11 cellular contexts compared by ENCODE assay signal in genomic region chrX:17654116-17654515, GRCh38.
DNase-seq lines count a peak whose midpoint lies in the region; ATAC-seq and TF ChIP-seq lines count a peak whose summit lies in the region.
"Had no signal": no experiment of that assay in that cellular context is flagged by ENCODE, and none has a peak within 500 bp of the region (broad histone marks: within the 10 kb centered on the region; RNA-seq: fewer than 3 reads in every experiment).

No MANE protein-coding gene starts in this region.

- no peak overlapping the region for H3K9ac ChIP-seq in SK-N-SH

- POLR2A ChIA-PET in CD8-positive, alpha-beta T cell (lab: Charles Lee), result no interaction called here
- POLR2A ChIA-PET in SK-N-SH (lab: Yijun Ruan, JAX), result no interaction called here

- WGBS in SK-N-SH (ENCODE audit: low lambda C conversion rate), result 37% methylated on average over 3 of the region's 3 CpGs

- H4K20me1 ChIP-seq in SK-N-SH (ENCODE audit: insufficient read depth), result no peaks in the 10 kb centered on the region

- no peaks in the 10 kb centered on the region for H3K36me3 Mint-ChIP-seq in CD8-positive, alpha-beta T cell
- H3K36me3 Mint-ChIP-seq in activated naive CD4-positive, alpha-beta T cell treated with anti-CD3 and anti-CD28 coated beads, Interleukin-2, amount 50 U/mL, for 24 hours, result no peaks in the 10 kb centered on the region

- intact Hi-C loops in CD8-positive, alpha-beta T cell (cut with DNase I, micrococcal nuclease), result no loop called here

- peak overlapping the region; percentile 47 for H3K4me3 Mint-ChIP-seq in CD8-positive, alpha-beta T cell
- peak overlapping the region; percentile 68 for H3K4me3 Mint-ChIP-seq in activated naive CD4-positive, alpha-beta T cell treated with anti-CD3 and anti-CD28 coated beads, Interleukin-2, amount 50 U/mL, for 24 hours

- CTCF ChIA-PET in CD8-positive, alpha-beta T cell (lab: Charles Lee), result no interaction called here
- CTCF ChIA-PET in SK-N-SH (lab: Yijun Ruan, JAX), result no interaction called here

- DNase-seq in CD8-positive, alpha-beta T cell, result peak in 4 of 7 experiments; percentile 1 to 58 (median 32)
- DNase-seq in activated CD4-positive, alpha-beta T cell treated with anti-CD3 and anti-CD28 coated beads, Interleukin-2, amount 50 U/mL, for 4 hours, result peak; percentile 28 to 33
- peak; percentile 54 for DNase-seq in stimulated activated CD4-positive, alpha-beta T cell treated with anti-CD3 and anti-CD28 coated beads, Interleukin-1b, Interleukin-23, amount 100 ng/mL, for 48 hours
- no peak for DNase-seq in SK-N-SH
- DNase-seq in foreskin keratinocyte, result no peak
- DNase-seq: NCI-H1694, NCI-H748 treated with DMSO at 0.1 percent for 48 hours had no signal

- no peak overlapping the region for H3K4me3 ChIP-seq in CD8-positive, alpha-beta T cell (ENCODE audit: low read depth, low read length)
- no peak overlapping the region for H3K4me3 ChIP-seq in SK-N-SH (ENCODE audit: low read depth in 2 of 2, low read length in 1 of 2)
- H3K4me3 ChIP-seq: K562 had no signal

- H2AFZ ChIP-seq in SK-N-SH (ENCODE audit: low read depth), result no peak overlapping the region

- peak overlapping the region; percentile 57 for H3K27ac Mint-ChIP-seq in CD8-positive, alpha-beta T cell
- H3K27ac Mint-ChIP-seq in activated naive CD4-positive, alpha-beta T cell treated with anti-CD3 and anti-CD28 coated beads, Interleukin-2, amount 50 U/mL, for 24 hours, result peak overlapping the region; percentile 96

- H3K9me3 Mint-ChIP-seq in CD8-positive, alpha-beta T cell, result no peaks in the 10 kb centered on the region
- no peaks in the 10 kb centered on the region for H3K9me3 Mint-ChIP-seq in activated naive CD4-positive, alpha-beta T cell treated with anti-CD3 and anti-CD28 coated beads, Interleukin-2, amount 50 U/mL, for 24 hours

- no peaks in the 10 kb centered on the region for H3F3A ChIP-seq in SK-N-SH (replicated peaks; ENCODE audit: insufficient read depth)

- no peak overlapping the region for H3K4me2 ChIP-seq in SK-N-SH

- no peaks in the 10 kb centered on the region for H3K79me2 ChIP-seq in SK-N-SH (ENCODE audit: insufficient read depth)

- no peak for TF ChIP-seq RAD21 in SK-N-SH (IDR thresholded peaks at IDR 0.05; ENCODE audit: low read length)

- H3K9me2 ChIP-seq in SK-N-SH, result no peaks in the 10 kb centered on the region

- no peak overlapping the region for H3K27ac ChIP-seq in CD8-positive, alpha-beta T cell (ENCODE audit: low read depth, low read length)
- H3K27ac ChIP-seq in SK-N-SH (ENCODE audit: low read depth in 2 of 2, low read length in 1 of 2) (no peak overlapping the region), foreskin keratinocyte (no peak overlapping the region)

- H3K27me3 ChIP-seq in CD8-positive, alpha-beta T cell (ENCODE audit: insufficient read depth, low read length), result no peaks in the 10 kb centered on the region
- H3K27me3 ChIP-seq in SK-N-SH (ENCODE audit: insufficient read depth), result no peaks in the 10 kb centered on the region; the same call in 1 of the 2 replicates
- H3K27me3 ChIP-seq in foreskin keratinocyte, result no peaks in the 10 kb centered on the region

- peaks cover 2% of the 10 kb centered on the region for H3K27me3 Mint-ChIP-seq in CD8-positive, alpha-beta T cell (ENCODE audit: low read depth)
- H3K27me3 Mint-ChIP-seq in activated naive CD4-positive, alpha-beta T cell treated with anti-CD3 and anti-CD28 coated beads, Interleukin-2, amount 50 U/mL, for 24 hours, result peaks cover 2% of the 10 kb centered on the region

- TF ChIP-seq EP300 in SK-N-SH (IDR thresholded peaks at IDR 0.05; ENCODE audit: borderline replicate concordance in 1 of 2, low read depth in 1 of 2, low read length in 1 of 2), result no peak

- H3K4me1 Mint-ChIP-seq in CD8-positive, alpha-beta T cell (ENCODE audit: low read depth), result peaks cover 24% of the 10 kb centered on the region
- H3K4me1 Mint-ChIP-seq in activated naive CD4-positive, alpha-beta T cell treated with anti-CD3 and anti-CD28 coated beads, Interleukin-2, amount 50 U/mL, for 24 hours, result peaks cover 32% of the 10 kb centered on the region

- H3K9me3 ChIP-seq in CD8-positive, alpha-beta T cell (ENCODE audit: low read length), result no peaks in the 10 kb centered on the region
- H3K9me3 ChIP-seq in SK-N-SH, result no peaks in the 10 kb centered on the region

- ATAC-seq in CD8-positive, alpha-beta T cell, result peak; percentile 74
- no peak for ATAC-seq in GM18873 (IDR thresholded peaks at IDR 0.05; ENCODE audit: low FRiP score, unreplicated experiment)
- ATAC-seq in HG03520 (IDR thresholded peaks at IDR 0.05; ENCODE audit: unreplicated experiment), result no peak
- ATAC-seq in foreskin keratinocyte, result no peak
- ATAC-seq: K562 had no signal

- peaks cover 22% of the 10 kb centered on the region for H3K4me1 ChIP-seq in CD8-positive, alpha-beta T cell (ENCODE audit: insufficient read depth, low read length)
- H3K4me1 ChIP-seq in SK-N-SH (ENCODE audit: control insufficient read depth in 1 of 2, insufficient read depth in 2 of 2, low read depth in 1 of 2, low read length in 1 of 2) (peaks cover 0 to 3% of the 10 kb centered on the region in 2 experiments; a peak in 1 of 4 replicates), foreskin keratinocyte (no peaks in the 10 kb centered on the region)

- TF ChIP-seq CTCF in CD8-positive, alpha-beta T cell (IDR thresholded peaks at IDR 0.05), result no peak
- TF ChIP-seq CTCF in SK-N-SH (IDR thresholded peaks at IDR 0.05) (no peak), foreskin keratinocyte (conservative IDR thresholded peaks at IDR 0.05) (no peak)

- H3K36me3 ChIP-seq in CD8-positive, alpha-beta T cell (ENCODE audit: insufficient read depth, low read length), result no peaks in the 10 kb centered on the region
- no peaks in the 10 kb centered on the region for H3K36me3 ChIP-seq in SK-N-SH (replicated peaks in 1 of 2; ENCODE audit: control insufficient read depth in 1 of 2, insufficient read depth in 2 of 2, low read length in 1 of 2)

TF ChIP-seq in SK-N-SH, 30 proteins besides CTCF, POLR2A, EP300 and RAD21 (continues in another document):
- TF ChIP-seq MAX (IDR thresholded peaks at IDR 0.05; ENCODE audit: low read depth) (no peak), TCF12 (IDR thresholded peaks at IDR 0.05) (no peak), CHD2 (IDR thresholded peaks at IDR 0.05; ENCODE audit: low read length, partially characterized antibody) (no peak), YY1 (IDR thresholded peaks at IDR 0.05; ENCODE audit: low read depth) (no peak), RCOR1 (IDR thresholded peaks at IDR 0.05; ENCODE audit: low read length) (no peak), FOXJ3 (CRISPR knock-in tag; IDR thresholded peaks at IDR 0.05) (no peak), JUND (IDR thresholded peaks at IDR 0.05) (no peak), PBX3 (IDR thresholded peaks at IDR 0.05) (no peak), TEAD4 (IDR thresholded peaks at IDR 0.05; ENCODE audit: borderline replicate concordance, insufficient read depth) (no peak)
- TF ChIP-seq, protein P1, sequence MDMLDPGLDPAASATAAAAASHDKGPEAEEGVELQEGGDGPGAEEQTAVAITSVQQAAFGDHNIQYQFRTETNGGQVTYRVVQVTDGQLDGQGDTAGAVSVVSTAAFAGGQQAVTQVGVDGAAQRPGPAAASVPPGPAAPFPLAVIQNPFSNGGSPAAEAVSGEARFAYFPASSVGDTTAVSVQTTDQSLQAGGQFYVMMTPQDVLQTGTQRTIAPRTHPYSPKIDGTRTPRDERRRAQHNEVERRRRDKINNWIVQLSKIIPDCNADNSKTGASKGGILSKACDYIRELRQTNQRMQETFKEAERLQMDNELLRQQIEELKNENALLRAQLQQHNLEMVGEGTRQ (IDR thresholded peaks at IDR 0.05; ENCODE audit: borderline replicate concordance, low read depth, low read length), result no peak
- TF ChIP-seq, protein P2, sequence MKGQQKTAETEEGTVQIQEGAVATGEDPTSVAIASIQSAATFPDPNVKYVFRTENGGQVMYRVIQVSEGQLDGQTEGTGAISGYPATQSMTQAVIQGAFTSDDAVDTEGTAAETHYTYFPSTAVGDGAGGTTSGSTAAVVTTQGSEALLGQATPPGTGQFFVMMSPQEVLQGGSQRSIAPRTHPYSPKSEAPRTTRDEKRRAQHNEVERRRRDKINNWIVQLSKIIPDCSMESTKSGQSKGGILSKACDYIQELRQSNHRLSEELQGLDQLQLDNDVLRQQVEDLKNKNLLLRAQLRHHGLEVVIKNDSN (IDR thresholded peaks at IDR 0.05; ENCODE audit: borderline replicate concordance, low read depth), result no peak

Comparison
In these comparisons a context has a peak if more than half of its experiments do, and no peak if none do; other contexts are left out.
1. DNase-seq: peak in CD8-positive, alpha-beta T cell (4 of 7), activated CD4-positive, alpha-beta T cell treated with anti-CD3 and anti-CD28 coated beads, Interleukin-2, amount 50 U/mL, for 4 hours (2 of 2) and stimulated activated CD4-positive, alpha-beta T cell treated with anti-CD3 and anti-CD28 coated beads, Interleukin-1b, Interleukin-23, amount 100 ng/mL, for 48 hours (single experiment); none in SK-N-SH (single experiment) and foreskin keratinocyte (0 of 2).